In the genomic region with DNA sequence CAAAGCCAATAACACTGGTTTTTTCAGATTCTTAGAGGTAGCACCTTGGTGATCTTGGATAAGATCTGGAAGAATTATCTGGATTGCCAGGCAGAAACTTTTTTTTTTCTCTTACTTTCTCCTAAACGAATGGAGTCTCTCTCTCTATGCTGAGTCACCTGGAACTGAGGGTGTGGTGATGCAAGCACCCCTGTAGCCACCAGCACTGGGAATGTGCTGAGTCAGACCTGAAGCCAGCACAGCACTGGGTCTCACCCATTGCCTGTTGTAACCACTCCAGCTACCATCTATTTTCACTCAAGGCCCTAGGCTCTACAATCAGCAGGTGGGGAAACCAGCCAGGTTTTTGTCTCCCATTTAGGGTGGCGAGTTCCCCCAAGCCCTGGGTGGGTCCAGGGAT, we compare ENCODE assay signal across 14 cellular contexts.
A peak's percentile ranks its signal among the peaks of the same experiment; 100 is the strongest.
DNase-seq lines count a peak whose midpoint lies in the region; ATAC-seq, FAIRE-seq and TF ChIP-seq lines count a peak whose summit lies in the region.
"Had no signal": no experiment of that assay in that cellular context is flagged by ENCODE, and none has a peak within 500 bp of the region (broad histone marks: within the 10 kb centered on the region; RNA-seq: fewer than 3 reads in every experiment).

No MANE protein-coding gene starts in this region.

- DNase-seq in DMS53 (lab: John Stamatoyannopoulos, UW) (peak; percentile 42), DMS53 treated with DMSO at 0.1 percent for 48 hours (lab: John Stamatoyannopoulos, UW; ENCODE audit: unreplicated experiment) (no peak), RCC 7860 (ENCODE audit: low spot score) (peak; percentile 76), epithelial cell of prostate (ENCODE audit: low read depth, low spot score) (peak; percentile 74), retinal pigment epithelial cell (ENCODE audit: low read depth) (peak; percentile 31), NCI-H187 treated with DMSO at 0.1 percent for 48 hours (lab: John Stamatoyannopoulos, UW) (no peak), left cardiac atrium (no peak)
- DNase-seq in stimulated activated effector memory CD8-positive, alpha-beta T cell treated with anti-CD3 and anti-CD28 coated beads, Interleukin-12 subunit alpha, Interleukin-12 subunit beta, amount 100 ng/mL, for 72 hours (ENCODE audit: low spot score in 2 of 2), result no peak
- DNase-seq: activated CD8-positive, alpha-beta memory T cell treated with anti-CD3 and anti-CD28 coated beads for 24 hours; caudate nucleus; midbrain; thyroid gland had no signal

- no peak for ATAC-seq in stimulated activated effector memory CD8-positive, alpha-beta T cell treated with anti-CD3 and anti-CD28 coated beads, Interleukin-12 subunit alpha, Interleukin-12 subunit beta, amount 100 ng/mL, for 72 hours
- no peak for ATAC-seq in left cardiac atrium

- H3K4me3 ChIP-seq in retinal pigment epithelial cell (ENCODE audit: low read length), result no peak overlapping the region
- H3K4me3 ChIP-seq: esophagus muscularis mucosa, thyroid gland had no signal

- no peak overlapping the region for H3K27ac ChIP-seq in epithelial cell of prostate
- H3K27ac ChIP-seq: 22Rv1, esophagus muscularis mucosa, thyroid gland had no signal

- H3K27ac Mint-ChIP-seq in stimulated activated effector memory CD8-positive, alpha-beta T cell treated with anti-CD3 and anti-CD28 coated beads, Interleukin-12 subunit alpha, Interleukin-12 subunit beta, amount 100 ng/mL, for 72 hours, result no peak overlapping the region

- no peaks in the 10 kb centered on the region for H3K36me3 Mint-ChIP-seq in stimulated activated effector memory CD8-positive, alpha-beta T cell treated with anti-CD3 and anti-CD28 coated beads, Interleukin-12 subunit alpha, Interleukin-12 subunit beta, amount 100 ng/mL, for 72 hours

- intact Hi-C loops in left cardiac atrium (cut with DNase I), result no loop called here

- TF ChIP-seq CTCF in retinal pigment epithelial cell (conservative IDR thresholded peaks at IDR 0.05; ENCODE audit: low read depth, low read length), result no peak

- FAIRE-seq in RCC 7860 (lab: Jason Lieb, UNC), result peak; percentile 46

- peaks cover 9% of the 10 kb centered on the region for H3K9me3 Mint-ChIP-seq in stimulated activated effector memory CD8-positive, alpha-beta T cell treated with anti-CD3 and anti-CD28 coated beads, Interleukin-12 subunit alpha, Interleukin-12 subunit beta, amount 100 ng/mL, for 72 hours

- H3K4me1 Mint-ChIP-seq in stimulated activated effector memory CD8-positive, alpha-beta T cell treated with anti-CD3 and anti-CD28 coated beads, Interleukin-12 subunit alpha, Interleukin-12 subunit beta, amount 100 ng/mL, for 72 hours, result no peaks in the 10 kb centered on the region

- no peak overlapping the region for H3K4me3 Mint-ChIP-seq in stimulated activated effector memory CD8-positive, alpha-beta T cell treated with anti-CD3 and anti-CD28 coated beads, Interleukin-12 subunit alpha, Interleukin-12 subunit beta, amount 100 ng/mL, for 72 hours

Comparison
In these comparisons a context has a peak if more than half of its experiments do, and no peak if none do; other contexts are left out.
1. DNase-seq: peak in DMS53 (single experiment), RCC 7860 (single experiment), epithelial cell of prostate (single experiment) and retinal pigment epithelial cell (single experiment); none in DMS53 treated with DMSO at 0.1 percent for 48 hours (single experiment), NCI-H187 treated with DMSO at 0.1 percent for 48 hours (single experiment), stimulated activated effector memory CD8-positive, alpha-beta T cell treated with anti-CD3 and anti-CD28 coated beads, Interleukin-12 subunit alpha, Interleukin-12 subunit beta, amount 100 ng/mL, for 72 hours (0 of 2) and left cardiac atrium (single experiment).